14 cellular contexts compared by ENCODE assay signal in genomic region chr4:76341063-76341462, GRCh38. TPM values are rescaled to one million over a fixed set of nuclear protein-coding genes. Genes with fewer than 3 reads are reported as not detected.
DNase-seq lines count a peak whose midpoint lies in the region; ATAC-seq and TF ChIP-seq lines count a peak whose summit lies in the region.
"Had no signal": no experiment of that assay in that cellular context is flagged by ENCODE, and none has a peak within 500 bp of the region (broad histone marks: within the 10 kb centered on the region; RNA-seq: fewer than 3 reads in every experiment).

No MANE protein-coding gene starts in this region.

- no peaks in the 10 kb centered on the region for H3K4me1 Mint-ChIP-seq in activated naive CD4-positive, alpha-beta T cell treated with anti-CD3 and anti-CD28 coated beads for 36 hours (ENCODE audit: low read depth)

- H3K36me3 Mint-ChIP-seq in activated naive CD4-positive, alpha-beta T cell treated with anti-CD3 and anti-CD28 coated beads for 36 hours (ENCODE audit: low read depth): no peaks in the 10 kb centered on the region

- DNase-seq in GM03348 (ENCODE audit: low spot score) (peak; percentile 63), OCI-M1 (lab: John Stamatoyannopoulos, UW) (peak; percentile 78), fibroblast of mammary gland (ENCODE audit: low read depth) (peak; percentile 63), omental fat pad (ENCODE audit: low spot score) (no peak), iPS-NIHi7 (ENCODE audit: extremely low spot score) (no peak)
- no peak for DNase-seq in activated naive CD4-positive, alpha-beta T cell treated with anti-CD3 and anti-CD28 coated beads for 36 hours
- DNase-seq in stimulated activated CD4-positive, alpha-beta T cell treated with anti-CD3 and anti-CD28 coated beads, Interleukin-4, amount 100 ng/mL, for 4 hours: no peak
- DNase-seq: activated CD8-positive, alpha-beta T cell treated with anti-CD3 and anti-CD28 coated beads for 36 hours; DMS153; H7; NCI-H1694 treated with DMSO at 0.1 percent for 48 hours; upper lobe of left lung had no signal

- H3K27me3 Mint-ChIP-seq in activated naive CD4-positive, alpha-beta T cell treated with anti-CD3 and anti-CD28 coated beads for 36 hours (ENCODE audit: low read depth): no peaks in the 10 kb centered on the region

- TF ChIP-seq CTCF in fibroblast of mammary gland (conservative IDR thresholded peaks at IDR 0.05; ENCODE audit: control insufficient read depth, insufficient read depth, low read depth, low read length) (no peak), omental fat pad (IDR thresholded peaks at IDR 0.05) (no peak)

- ATAC-seq in omental fat pad (ENCODE audit: low FRiP score): peak; percentile 81
- ATAC-seq in GM19328 (IDR thresholded peaks at IDR 0.05; ENCODE audit: unreplicated experiment): no peak
- ATAC-seq: activated CD8-positive, alpha-beta T cell treated with anti-CD3 and anti-CD28 coated beads for 36 hours; natural killer cell treated with Interleukin-12 subunit alpha and Interleukin-12 subunit beta and Interleukin-15 and Interleukin-18, amount 100 ng/mL, for 72 hours had no signal

- H3K27ac Mint-ChIP-seq in activated naive CD4-positive, alpha-beta T cell treated with anti-CD3 and anti-CD28 coated beads for 36 hours: no peak overlapping the region
- H3K27ac Mint-ChIP-seq: activated CD8-positive, alpha-beta T cell treated with anti-CD3 and anti-CD28 coated beads for 36 hours; natural killer cell treated with Interleukin-12 subunit alpha and Interleukin-12 subunit beta and Interleukin-15 and Interleukin-18, amount 100 ng/mL, for 72 hours had no signal

- no peaks in the 10 kb centered on the region for H3K9me3 Mint-ChIP-seq in activated naive CD4-positive, alpha-beta T cell treated with anti-CD3 and anti-CD28 coated beads for 36 hours
- H3K9me3 Mint-ChIP-seq: activated CD8-positive, alpha-beta T cell treated with anti-CD3 and anti-CD28 coated beads for 36 hours; natural killer cell treated with Interleukin-12 subunit alpha and Interleukin-12 subunit beta and Interleukin-15 and Interleukin-18, amount 100 ng/mL, for 72 hours had no signal

- H3K4me3 Mint-ChIP-seq in activated naive CD4-positive, alpha-beta T cell treated with anti-CD3 and anti-CD28 coated beads for 36 hours: no peak overlapping the region
- H3K4me3 Mint-ChIP-seq: activated CD8-positive, alpha-beta T cell treated with anti-CD3 and anti-CD28 coated beads for 36 hours; natural killer cell treated with Interleukin-12 subunit alpha and Interleukin-12 subunit beta and Interleukin-15 and Interleukin-18, amount 100 ng/mL, for 72 hours had no signal

- CTCF ChIA-PET in activated naive CD4-positive, alpha-beta T cell treated with anti-CD3 and anti-CD28 coated beads for 36 hours (lab: Charles Lee): no interaction called here

- H3K4me3 ChIP-seq in fibroblast of mammary gland (ENCODE audit: control insufficient read depth, low read depth, low read length): no peak overlapping the region
- H3K4me3 ChIP-seq: upper lobe of left lung had no signal

- intact Hi-C loops in activated naive CD4-positive, alpha-beta T cell treated with anti-CD3 and anti-CD28 coated beads for 36 hours (cut with micrococcal nuclease): loop anchor here (10.0 kb wide), 1 partner anchor 64 kb away; no protein-coding TSS in a partner anchor

RNA-seq across cellular contexts. Expression of gene STBD1, which starts 34.5 kb away (rescaled TPM):
- 10 to 100 TPM; 12.8 to 49.3 (median 24.9) TPM for total RNA-seq in omental fat pad
- not detected for total RNA-seq in activated naive CD4-positive, alpha-beta T cell treated with anti-CD3 and anti-CD28 coated beads for 36 hours

Comparison
In these comparisons a context has a peak if more than half of its experiments do, and no peak if none do; other contexts are left out.
1. DNase-seq: peak in GM03348 (single experiment), OCI-M1 (single experiment) and fibroblast of mammary gland (single experiment); none in omental fat pad (single experiment), activated naive CD4-positive, alpha-beta T cell treated with anti-CD3 and anti-CD28 coated beads for 36 hours (single experiment), stimulated activated CD4-positive, alpha-beta T cell treated with anti-CD3 and anti-CD28 coated beads, Interleukin-4, amount 100 ng/mL, for 4 hours (0 of 2) and iPS-NIHi7 (single experiment).
2. RNA of gene STBD1, which starts 34.5 kb away (total RNA-seq): 12.8 to 49.3 TPM in omental fat pad; not detected in activated naive CD4-positive, alpha-beta T cell treated with anti-CD3 and anti-CD28 coated beads for 36 hours; every median in the first group is over 10 times any median in the second.